ENCODE assay signal across 1 cellular context in the genomic region with DNA sequence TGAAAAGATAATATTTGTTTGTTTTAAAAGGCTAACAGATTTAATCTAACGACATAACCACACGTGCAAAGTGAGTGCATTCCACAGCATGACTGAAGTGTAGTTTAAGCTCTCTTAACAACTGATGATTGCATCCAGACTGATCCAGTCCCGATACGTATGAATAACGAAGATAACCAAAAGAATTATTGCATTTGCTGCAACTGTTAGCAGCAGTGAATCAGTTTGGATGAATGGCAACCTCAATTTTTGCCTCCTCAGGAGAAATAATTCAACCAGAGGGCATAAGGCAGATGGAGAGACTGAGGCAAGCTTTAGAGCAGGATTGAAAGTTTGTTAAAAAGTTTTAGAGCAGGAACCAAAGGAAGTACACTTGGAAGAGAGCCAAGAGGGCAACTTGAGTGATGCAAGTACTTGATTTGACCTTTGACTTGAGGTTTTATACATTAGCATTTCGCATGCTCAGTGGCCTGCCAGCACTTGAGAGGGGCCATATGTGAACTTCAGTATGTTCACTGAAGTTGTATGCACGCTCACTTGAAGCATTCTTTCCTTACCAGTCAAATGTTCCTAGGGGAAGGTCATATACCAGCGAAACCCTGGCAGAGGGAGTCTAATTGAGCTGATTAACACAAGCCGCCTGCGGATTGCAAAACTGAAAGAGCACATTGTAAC.
TF ChIP-seq lines count a peak whose summit lies in the region.

No MANE protein-coding gene starts in this region.

TF ChIP-seq in WTC11, 78 proteins besides CTCF, POLR2A, EP300 and RAD21 (continued from another document):
- TF ChIP-seq, protein P1, sequence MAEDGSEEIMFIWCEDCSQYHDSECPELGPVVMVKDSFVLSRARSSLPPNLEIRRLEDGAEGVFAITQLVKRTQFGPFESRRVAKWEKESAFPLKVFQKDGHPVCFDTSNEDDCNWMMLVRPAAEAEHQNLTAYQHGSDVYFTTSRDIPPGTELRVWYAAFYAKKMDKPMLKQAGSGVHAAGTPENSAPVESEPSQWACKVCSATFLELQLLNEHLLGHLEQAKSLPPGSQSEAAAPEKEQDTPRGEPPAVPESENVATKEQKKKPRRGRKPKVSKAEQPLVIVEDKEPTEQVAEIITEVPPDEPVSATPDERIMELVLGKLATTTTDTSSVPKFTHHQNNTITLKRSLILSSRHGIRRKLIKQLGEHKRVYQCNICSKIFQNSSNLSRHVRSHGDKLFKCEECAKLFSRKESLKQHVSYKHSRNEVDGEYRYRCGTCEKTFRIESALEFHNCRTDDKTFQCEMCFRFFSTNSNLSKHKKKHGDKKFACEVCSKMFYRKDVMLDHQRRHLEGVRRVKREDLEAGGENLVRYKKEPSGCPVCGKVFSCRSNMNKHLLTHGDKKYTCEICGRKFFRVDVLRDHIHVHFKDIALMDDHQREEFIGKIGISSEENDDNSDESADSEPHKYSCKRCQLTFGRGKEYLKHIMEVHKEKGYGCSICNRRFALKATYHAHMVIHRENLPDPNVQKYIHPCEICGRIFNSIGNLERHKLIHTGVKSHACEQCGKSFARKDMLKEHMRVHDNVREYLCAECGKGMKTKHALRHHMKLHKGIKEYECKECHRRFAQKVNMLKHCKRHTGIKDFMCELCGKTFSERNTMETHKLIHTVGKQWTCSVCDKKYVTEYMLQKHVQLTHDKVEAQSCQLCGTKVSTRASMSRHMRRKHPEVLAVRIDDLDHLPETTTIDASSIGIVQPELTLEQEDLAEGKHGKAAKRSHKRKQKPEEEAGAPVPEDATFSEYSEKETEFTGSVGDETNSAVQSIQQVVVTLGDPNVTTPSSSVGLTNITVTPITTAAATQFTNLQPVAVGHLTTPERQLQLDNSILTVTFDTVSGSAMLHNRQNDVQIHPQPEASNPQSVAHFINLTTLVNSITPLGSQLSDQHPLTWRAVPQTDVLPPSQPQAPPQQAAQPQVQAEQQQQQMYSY (CRISPR knock-in tag; IDR thresholded peaks at IDR 0.05) = no peak
- no peak for TF ChIP-seq ZNF425 (CRISPR knock-in tag; conservative IDR thresholded peaks at IDR 0.05)
- no peak for TF ChIP-seq FOXK1 (CRISPR knock-in tag; IDR thresholded peaks at IDR 0.05)
- TF ChIP-seq ATF2 (CRISPR knock-in tag; IDR thresholded peaks at IDR 0.05; ENCODE audit: borderline replicate concordance, low read depth) = no peak
- TF ChIP-seq NR1H2 (CRISPR knock-in tag; IDR thresholded peaks at IDR 0.05) = no peak
- no peak for TF ChIP-seq NR3C1 (CRISPR knock-in tag; conservative IDR thresholded peaks at IDR 0.05; ENCODE audit: low read depth)
TF ChIP-seq in WTC11: peak in this region for 0.
